Comparison of ENCODE assay signal across 9 cellular contexts in the genomic region with DNA sequence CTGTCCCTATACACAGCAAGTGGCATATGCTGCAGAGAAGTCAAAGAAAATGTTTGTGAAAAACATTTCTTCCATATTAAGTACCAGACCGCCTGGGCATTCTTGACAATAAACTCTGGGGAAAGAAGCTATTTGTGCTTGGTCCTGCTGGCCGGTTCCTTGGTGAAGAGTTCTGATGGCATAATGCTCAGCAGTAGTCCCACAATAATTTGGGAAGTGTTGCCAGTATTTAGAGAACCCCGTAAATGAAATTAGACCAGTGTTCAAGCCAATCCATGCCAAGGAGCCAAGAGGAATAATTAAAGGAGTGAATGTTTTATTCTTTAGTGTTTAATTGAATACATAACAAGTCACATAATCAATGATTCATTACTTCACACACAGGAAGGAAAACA. TPM values are rescaled to one million over a fixed set of nuclear protein-coding genes. Genes with fewer than 3 reads are reported as not detected.
DNase-seq lines count a peak whose midpoint lies in the region; ATAC-seq and TF ChIP-seq lines count a peak whose summit lies in the region.
"Had no signal": no experiment of that assay in that cellular context is flagged by ENCODE, and none has a peak within 500 bp of the region (broad histone marks: within the 10 kb centered on the region; RNA-seq: fewer than 3 reads in every experiment).

No MANE protein-coding gene starts in this region.

- peak overlapping the region; percentile 88 for H3K27ac ChIP-seq in adipose tissue (ENCODE audit: low read depth, low read length)

- no peaks in the 10 kb centered on the region for H3K36me3 Mint-ChIP-seq in natural killer cell

- intact Hi-C loops in natural killer cell (cut with micrococcal nuclease) = no loop called here

- H3K27me3 Mint-ChIP-seq in natural killer cell (ENCODE audit: low read depth in 2 of 2) = peaks cover 21 to 30% of the 10 kb centered on the region in 2 donors

- ATAC-seq in HG02852 (IDR thresholded peaks at IDR 0.05; ENCODE audit: unreplicated experiment) (peak; percentile 17), natural killer cell (no peak), HG03097 (IDR thresholded peaks at IDR 0.05; ENCODE audit: low FRiP score, unreplicated experiment) (no peak), GM19467 (IDR thresholded peaks at IDR 0.05; ENCODE audit: unreplicated experiment) (no peak)

- H3K9me3 Mint-ChIP-seq in natural killer cell = no peaks in the 10 kb centered on the region

- peaks cover 20 to 22% of the 10 kb centered on the region in 2 donors for H3K4me1 Mint-ChIP-seq in natural killer cell

- no peak for TF ChIP-seq CTCF in GM12865 (IDR thresholded peaks at IDR 0.05; ENCODE audit: insufficient read depth, low read depth, low read length, missing control alignments)
- no peak for TF ChIP-seq CTCF in natural killer cell (IDR thresholded peaks at IDR 0.05)

- H3K4me3 ChIP-seq in GM12865 (ENCODE audit: low read depth, low read length) = peak overlapping the region; percentile 53

- DNase-seq in GM12865 (ENCODE audit: low read depth) = no peak
- DNase-seq in natural killer cell = no peak
- DNase-seq in NCI-H2029 (lab: John Stamatoyannopoulos, UW) = no peak
- no peak for DNase-seq in activated CD8-positive, alpha-beta memory T cell treated with anti-CD3 and anti-CD28 coated beads for 24 hours
- DNase-seq: kidney glomerular epithelial cell had no signal

- peak overlapping the region; percentile 65 to 78 for H3K27ac Mint-ChIP-seq in natural killer cell

- WGBS in adipose tissue, 3 donors = 42 to 78% (median 59%) methylated on average over 3 of the region's 3 CpGs

- H3K4me3 Mint-ChIP-seq in natural killer cell = peak overlapping the region; percentile 82

RNA-seq across cellular contexts. Expression of gene KCTD12, which starts 6.3 kb away (rescaled TPM):
- polyA plus RNA-seq in adipose tissue = 10 to 100 TPM in 2 of 3 donors, 1 to 10 TPM in 1; 6.4 to 67.1 (median 40.9) TPM
- total RNA-seq in natural killer cell = 1 to 10 TPM; 2.4 to 6.0 (median 4.8) TPM
